In genomic region chr1:24966724-24967346, GRCh38 we compare ENCODE assay signal across 8 cellular contexts. TPM values are rescaled to one million over a fixed set of nuclear protein-coding genes. Genes with fewer than 3 reads are reported as not detected.
DNase-seq lines count a peak whose midpoint lies in the region; ATAC-seq and TF ChIP-seq lines count a peak whose summit lies in the region.

No MANE protein-coding gene starts in this region.

- H3K27me3 ChIP-seq in left lung (peaks cover 0 to 43% of the 10 kb centered on the region in 2 donors), SJCRH30 (peaks cover 32% of the 10 kb centered on the region)

- peak; percentile 20 for ATAC-seq in left lung
- no peak for ATAC-seq in HG02970 (IDR thresholded peaks at IDR 0.05; ENCODE audit: low FRiP score, unreplicated experiment)
- no peak for ATAC-seq in GM19452 (IDR thresholded peaks at IDR 0.05; ENCODE audit: unreplicated experiment)
- no peak for ATAC-seq in HG02938 (IDR thresholded peaks at IDR 0.05; ENCODE audit: unreplicated experiment)

- peak; percentile 71 for DNase-seq in AG09309 (ENCODE audit: low read depth)
- DNase-seq in M059J (ENCODE audit: low read depth): peak; percentile 94
- peak; percentile 45 for DNase-seq in activated T-cell treated with anti-CD3 and anti-CD28 coated beads for 4 hours
- peak in 1 of 2 donors; percentile 49 for DNase-seq in left lung
- DNase-seq in SJCRH30: no peak

- H3K36me3 ChIP-seq in left lung: no peaks in the 10 kb centered on the region
- no peaks in the 10 kb centered on the region for H3K36me3 ChIP-seq in SJCRH30

- no peak overlapping the region for H3K4me3 ChIP-seq in AG09309 (ENCODE audit: control insufficient read depth, low read depth, low read length)
- no peak overlapping the region for H3K4me3 ChIP-seq in left lung
- no peak overlapping the region for H3K4me3 ChIP-seq in SJCRH30

- H3K4me1 ChIP-seq in left lung: peaks cover 0 to 8% of the 10 kb centered on the region in 2 donors
- H3K4me1 ChIP-seq in SJCRH30: no peaks in the 10 kb centered on the region

- H3K9me3 ChIP-seq in left lung (no peaks in the 10 kb centered on the region), SJCRH30 (replicated peaks) (no peaks in the 10 kb centered on the region)

- intact Hi-C loops in left lung (cut with DNase I): no loop called here

- TF ChIP-seq CTCF in AG09309 (IDR thresholded peaks at IDR 0.05; ENCODE audit: control insufficient read depth, insufficient read depth, low read depth, low read length, missing control alignments) (no peak), left lung (IDR thresholded peaks at IDR 0.05) (no peak)

- H3K27ac ChIP-seq in left lung: no peak overlapping the region
- H3K27ac ChIP-seq in SJCRH30: no peak overlapping the region

RNA-seq across cellular contexts. Expression of gene RUNX3, which starts 36.8 kb away (rescaled TPM):
- total RNA-seq in M059J (2014; rRNA removed; shearing (Covaris generic)): 0.17 and 0.37 TPM in 2 replicates
- 1 to 10 TPM; 2.7 to 8.7 TPM for total RNA-seq in left lung
- 0.02 TPM in 1 of 2 replicates, not detected in the other for total RNA-seq in SJCRH30 (2014; rRNA removed; shearing (Covaris generic))

Comparison
In these comparisons a context has a peak if more than half of its experiments do, and no peak if none do; other contexts are left out.
1. DNase-seq: peak in AG09309 (single experiment), M059J (single experiment) and activated T-cell treated with anti-CD3 and anti-CD28 coated beads for 4 hours (single experiment); none in SJCRH30 (0 of 2).